22 cellular contexts compared by ENCODE assay signal in the genomic region with DNA sequence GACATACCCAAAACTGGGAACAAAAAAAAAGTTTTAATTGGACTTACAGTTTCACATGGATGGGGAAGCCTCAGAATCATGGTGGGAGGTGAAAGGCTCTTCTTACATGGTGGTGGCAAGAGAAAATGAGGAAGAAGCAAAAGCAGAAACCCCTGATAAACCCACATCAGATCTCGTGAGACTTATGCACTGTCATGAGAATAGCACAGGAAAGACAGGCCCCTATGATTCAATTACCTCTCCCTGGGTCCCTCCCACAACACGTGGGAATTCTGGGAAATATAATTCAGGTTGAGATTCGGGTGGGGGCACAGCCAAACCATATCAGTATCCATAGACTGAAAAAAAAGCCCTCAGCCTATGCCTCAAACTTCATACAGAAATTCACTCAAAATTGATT.
DNase-seq lines count a peak whose midpoint lies in the region; ATAC-seq, FAIRE-seq and TF ChIP-seq lines count a peak whose summit lies in the region.
"Had no signal": no experiment of that assay in that cellular context is flagged by ENCODE, and none has a peak within 500 bp of the region (broad histone marks: within the 10 kb centered on the region; RNA-seq: fewer than 3 reads in every experiment).

No MANE protein-coding gene starts in this region.

- peak; percentile 70 for FAIRE-seq in H54 (lab: Jason Lieb, UNC)
- FAIRE-seq: D721Med, G401.6, GM12891, GM19239 had no signal

- ATAC-seq in GM21528 (IDR thresholded peaks at IDR 0.05; ENCODE audit: low FRiP score, unreplicated experiment) (no peak), HG03045 (IDR thresholded peaks at IDR 0.05; ENCODE audit: unreplicated experiment) (no peak), HG03159 (IDR thresholded peaks at IDR 0.05; ENCODE audit: unreplicated experiment) (no peak)

- no peak for TF ChIP-seq POLR2A in H54 (IDR thresholded peaks at IDR 0.05; ENCODE audit: low read depth, low read length)

- no peak for DNase-seq in H54 (ENCODE audit: insufficient read length, low spot score)
- peak; percentile 35 for DNase-seq in MV-4-11 (lab: John Stamatoyannopoulos, UW)
- peak; percentile 96 for DNase-seq in OCI-M1 (lab: John Stamatoyannopoulos, UW)
- DNase-seq in SW480 (ENCODE audit: low spot score) = no peak
- DNase-seq: 8988T; ACHN; BE2C; C1 segment of cervical spinal cord; Caco-2; Calu3; CD4-positive, alpha-beta memory T cell; CD4-positive, CD25-positive, alpha-beta regulatory T cell; CD8-positive, alpha-beta memory T cell; DMS79 treated with DMSO at 0.1 percent for 48 hours; GF-D8 had no signal

Comparison
In these comparisons a context has a peak if more than half of its experiments do, and no peak if none do; other contexts are left out.
1. DNase-seq: peak in MV-4-11 (single experiment) and OCI-M1 (single experiment); none in H54 (single experiment) and SW480 (single experiment).